8 cellular contexts compared by ENCODE assay signal in genomic region chr4:77385124-77385969, GRCh38.
DNase-seq lines count a peak whose midpoint lies in the region; ATAC-seq and TF ChIP-seq lines count a peak whose summit lies in the region.

No MANE protein-coding gene starts in this region.

- TF ChIP-seq CTCF in OCI-LY7 (conservative IDR thresholded peaks at IDR 0.05; ENCODE audit: low read length) (peak; percentile 89), fibroblast of pulmonary artery (IDR thresholded peaks at IDR 0.05; ENCODE audit: low read length, missing control alignments) (peak; percentile 89), neural progenitor cell (IDR thresholded peaks at IDR 0.05) (peak; percentile 88)

- POLR2A ChIA-PET in OCI-LY7 (lab: Charles Lee), result interaction anchor here (0.6 kb wide), 1 partner anchor 590 kb away, joined by 4 read pairs; no protein-coding TSS in a partner anchor

- no peaks in the 10 kb centered on the region for H3K27me3 Mint-ChIP-seq in activated T-cell treated with anti-CD3 and anti-CD28 coated beads, Interleukin-2, amount 50 U/mL, for 72 hours (ENCODE audit: low read depth)
- H3K27me3 Mint-ChIP-seq in neural progenitor cell (ENCODE audit: insufficient read depth, low read depth), result peaks cover 2% of the 10 kb centered on the region

- H4K20me1 ChIP-seq in OCI-LY7 (ENCODE audit: insufficient read depth, low read length), result no peaks in the 10 kb centered on the region
- H4K20me1 ChIP-seq in neural progenitor cell (ENCODE audit: low read depth), result no peaks in the 10 kb centered on the region

- H3K27ac ChIP-seq in OCI-LY7 (ENCODE audit: low read depth, low read length, poor library complexity, severe bottlenecking) (no peak overlapping the region), neural progenitor cell (no peak overlapping the region)

- H3F3A ChIP-seq in neural progenitor cell (ENCODE audit: low read depth), result no peaks in the 10 kb centered on the region

- ATAC-seq in GM18861 (IDR thresholded peaks at IDR 0.05; ENCODE audit: unreplicated experiment) (peak; percentile 70), HG03442 (IDR thresholded peaks at IDR 0.05; ENCODE audit: unreplicated experiment) (peak; percentile 73)
- peak; percentile 72 to 74 for ATAC-seq in activated T-cell treated with anti-CD3 and anti-CD28 coated beads, Interleukin-2, amount 50 U/mL, for 72 hours (replicated peaks in 1 of 2)

- H3K9me3 ChIP-seq in OCI-LY7 (ENCODE audit: low read length), result no peaks in the 10 kb centered on the region
- no peaks in the 10 kb centered on the region for H3K9me3 ChIP-seq in neural progenitor cell (ENCODE audit: low read depth)

- H3K9me3 Mint-ChIP-seq in activated T-cell treated with anti-CD3 and anti-CD28 coated beads, Interleukin-2, amount 50 U/mL, for 72 hours, result no peaks in the 10 kb centered on the region
- H3K9me3 Mint-ChIP-seq in neural progenitor cell, result no peaks in the 10 kb centered on the region

- intact Hi-C loops in OCI-LY7 (cut with micrococcal nuclease; ENCODE audit: unreplicated experiment), result loop anchor here (1.0 kb wide), 1 partner anchor 48 kb away; no protein-coding TSS in a partner anchor

- H3K4me2 ChIP-seq in OCI-LY7 (ENCODE audit: low read length), result no peak overlapping the region
- H3K4me2 ChIP-seq in neural progenitor cell, result no peak overlapping the region

- CTCF ChIA-PET in OCI-LY7 (lab: Charles Lee; ENCODE audit: unreplicated experiment), result no interaction called here

- H3K9ac ChIP-seq in neural progenitor cell, result peak overlapping the region; percentile 3

- H3K4me3 Mint-ChIP-seq in activated T-cell treated with anti-CD3 and anti-CD28 coated beads, Interleukin-2, amount 50 U/mL, for 72 hours, result no peak overlapping the region
- no peak overlapping the region for H3K4me3 Mint-ChIP-seq in neural progenitor cell

- H3K36me3 ChIP-seq in OCI-LY7 (ENCODE audit: insufficient read depth, low read length) (no peaks in the 10 kb centered on the region), neural progenitor cell (no peaks in the 10 kb centered on the region)

- H3K79me2 ChIP-seq in OCI-LY7 (ENCODE audit: insufficient read depth, low read depth, low read length) (no peaks in the 10 kb centered on the region), neural progenitor cell (ENCODE audit: low read depth) (no peaks in the 10 kb centered on the region)

- BruUV-seq in OCI-LY7 (replicated peaks; lab: Mats Ljungman, UMichigan), result no TSS peak

- no peaks in the 10 kb centered on the region for H3K27me3 ChIP-seq in neural progenitor cell

- H2AFZ ChIP-seq in OCI-LY7 (ENCODE audit: low read length) (no peak overlapping the region), neural progenitor cell (replicated peaks) (peak overlapping the region; percentile 73)

- H3K36me3 Mint-ChIP-seq in activated T-cell treated with anti-CD3 and anti-CD28 coated beads, Interleukin-2, amount 50 U/mL, for 72 hours (ENCODE audit: insufficient read depth in 2 of 2), result no peaks in the 10 kb centered on the region
- H3K36me3 Mint-ChIP-seq in neural progenitor cell, result no peaks in the 10 kb centered on the region

- H3K4me3 ChIP-seq in OCI-LY7 (ENCODE audit: low read depth, low read length, poor library complexity, severe bottlenecking), result no peak overlapping the region
- no peak overlapping the region for H3K4me3 ChIP-seq in fibroblast of pulmonary artery (replicated peaks; ENCODE audit: low read depth, low read length)
- no peak overlapping the region for H3K4me3 ChIP-seq in neural progenitor cell

- no peaks in the 10 kb centered on the region for H3K4me1 Mint-ChIP-seq in activated T-cell treated with anti-CD3 and anti-CD28 coated beads, Interleukin-2, amount 50 U/mL, for 72 hours (ENCODE audit: low read depth)
- no peaks in the 10 kb centered on the region for H3K4me1 Mint-ChIP-seq in neural progenitor cell

- DNase-seq in Ammon's horn (ENCODE audit: low spot score), result peak; percentile 85
- DNase-seq in OCI-LY7 (ENCODE audit: low spot score), result peak; percentile 55
- DNase-seq in activated T-cell treated with anti-CD3 and anti-CD28 coated beads, Interleukin-2, amount 50 U/mL, for 72 hours, result peak; percentile 59 to 60
- peak; percentile 82 for DNase-seq in fibroblast of pulmonary artery (ENCODE audit: low read depth)
- peak; percentile 78 for DNase-seq in neural progenitor cell (ENCODE audit: low spot score)
- peak; percentile 84 for DNase-seq in superior temporal gyrus (ENCODE audit: extremely low spot score)

- H3K4me1 ChIP-seq in OCI-LY7 (ENCODE audit: insufficient read depth, low read length, poor library complexity, severe bottlenecking) (no peaks in the 10 kb centered on the region), neural progenitor cell (no peaks in the 10 kb centered on the region)

- no peak overlapping the region for H3K27ac Mint-ChIP-seq in activated T-cell treated with anti-CD3 and anti-CD28 coated beads, Interleukin-2, amount 50 U/mL, for 72 hours
- no peak overlapping the region for H3K27ac Mint-ChIP-seq in neural progenitor cell

- H3K9me2 ChIP-seq in OCI-LY7 (ENCODE audit: insufficient read depth, low read length), result no peaks in the 10 kb centered on the region
